In genomic region chr2:64847930-64848329, GRCh38 we compare ENCODE assay signal across 1 cellular context.
TF ChIP-seq lines count a peak whose summit lies in the region.

No MANE protein-coding gene starts in this region.

TF ChIP-seq in GM12878, 131 proteins besides CTCF, POLR2A, EP300 and RAD21 (continued from another document):
- TF ChIP-seq PAX8 (IDR thresholded peaks at IDR 0.05) (no peak), FOXM1 (IDR thresholded peaks at IDR 0.05; ENCODE audit: low read depth, low read length) (no peak), ESRRA (IDR thresholded peaks at IDR 0.05; ENCODE audit: low read length) (no peak), E2F8 (IDR thresholded peaks at IDR 0.05; ENCODE audit: low read depth, partially characterized antibody) (no peak), ZBTB4 (CRISPR knock-in tag; IDR thresholded peaks at IDR 0.05) (no peak), CUX1 (IDR thresholded peaks at IDR 0.05; ENCODE audit: insufficient replicate concordance, low read depth, low read length) (no peak), SMARCA5 (IDR thresholded peaks at IDR 0.05) (no peak)
